23 cellular contexts compared by ENCODE assay signal in genomic region chrX:86711531-86712180, GRCh38.
DNase-seq lines count a peak whose midpoint lies in the region; ATAC-seq and FAIRE-seq lines count a peak whose summit lies in the region.
"Had no signal": no experiment of that assay in that cellular context is flagged by ENCODE, and none has a peak within 500 bp of the region (broad histone marks: within the 10 kb centered on the region; RNA-seq: fewer than 3 reads in every experiment).

No MANE protein-coding gene starts in this region.

- peak; percentile 94 for FAIRE-seq in islet of Langerhans (lab: Jason Lieb, UNC)

- CTCF ChIA-PET in activated CD4-positive, alpha-beta memory T cell treated with anti-CD3 and anti-CD28 coated beads for 36 hours (lab: Charles Lee) = no interaction called here

- POLR2A ChIA-PET in activated CD4-positive, alpha-beta memory T cell treated with anti-CD3 and anti-CD28 coated beads for 36 hours (lab: Charles Lee) = no interaction called here

- 80% methylated on average over 5 of the region's 5 CpGs for WGBS in right cardiac atrium

- H3K4me3 Mint-ChIP-seq in activated CD4-positive, alpha-beta memory T cell treated with anti-CD3 and anti-CD28 coated beads for 36 hours = no peak overlapping the region
- H3K4me3 Mint-ChIP-seq: CD14-positive monocyte; CD8-positive, alpha-beta memory T cell; H9; IgD-negative memory B cell; T-helper 2 cell treated with Interferon-gamma antibody and Interleukin-4, amounts not matched to agents 5 μg/mL and 100 μg/mL, for 36 hours had no signal

- DNase-seq in NCI-H1048 (lab: John Stamatoyannopoulos, UW) (peak; percentile 8), NCI-H1417 treated with DMSO at 0.1 percent for 48 hours (lab: John Stamatoyannopoulos, UW) (peak; percentile 86), NCI-H69 (lab: John Stamatoyannopoulos, UW) (peak; percentile 88), right cardiac atrium (no peak), SHP77 (lab: John Stamatoyannopoulos, UW) (no peak)
- DNase-seq in activated CD4-positive, alpha-beta memory T cell treated with anti-CD3 and anti-CD28 coated beads for 36 hours = no peak
- DNase-seq: ACHN; BE2C; Calu3; CD8-positive, alpha-beta memory T cell; H9; MM.1S; NCI-H1694; NCI-H2227 treated with DMSO at 0.1 percent for 48 hours; NCI-H82; Right ventricle myocardium superior; RPMI8226; T-helper 1 cell had no signal

- H3K27ac Mint-ChIP-seq in activated CD4-positive, alpha-beta memory T cell treated with anti-CD3 and anti-CD28 coated beads for 36 hours = no peak overlapping the region
- H3K27ac Mint-ChIP-seq: CD14-positive monocyte; CD8-positive, alpha-beta memory T cell; H9; IgD-negative memory B cell; T-helper 2 cell treated with Interferon-gamma antibody and Interleukin-4, amounts not matched to agents 5 μg/mL and 100 μg/mL, for 36 hours had no signal

- no peaks in the 10 kb centered on the region for H3K4me1 ChIP-seq in right cardiac atrium (ENCODE audit: control insufficient read depth, insufficient read depth, low read length)
- H3K4me1 ChIP-seq: BE2C had no signal

- intact Hi-C loops in right cardiac atrium (cut with DNase I) = no loop called here
- intact Hi-C loops in activated CD4-positive, alpha-beta memory T cell treated with anti-CD3 and anti-CD28 coated beads for 36 hours (cut with micrococcal nuclease) = no loop called here

- peaks cover 5% of the 10 kb centered on the region for H3K9me3 Mint-ChIP-seq in activated CD4-positive, alpha-beta memory T cell treated with anti-CD3 and anti-CD28 coated beads for 36 hours
- H3K9me3 Mint-ChIP-seq: CD8-positive, alpha-beta memory T cell; T-helper 2 cell treated with Interferon-gamma antibody and Interleukin-4, amounts not matched to agents 5 μg/mL and 100 μg/mL, for 36 hours had no signal

- no peaks in the 10 kb centered on the region for H3K36me3 Mint-ChIP-seq in activated CD4-positive, alpha-beta memory T cell treated with anti-CD3 and anti-CD28 coated beads for 36 hours
- H3K36me3 Mint-ChIP-seq: CD14-positive monocyte; CD8-positive, alpha-beta memory T cell; IgD-negative memory B cell had no signal

- H3K27me3 Mint-ChIP-seq in activated CD4-positive, alpha-beta memory T cell treated with anti-CD3 and anti-CD28 coated beads for 36 hours = no peaks in the 10 kb centered on the region
- H3K27me3 Mint-ChIP-seq: CD8-positive, alpha-beta memory T cell; IgD-negative memory B cell had no signal

- H3K4me3 ChIP-seq in right cardiac atrium (ENCODE audit: low read length) = no peak overlapping the region

- H3K9me3 ChIP-seq in right cardiac atrium (ENCODE audit: control insufficient read depth, low read length) = no peaks in the 10 kb centered on the region
- H3K9me3 ChIP-seq: BE2C had no signal

- no peaks in the 10 kb centered on the region for H3K4me1 Mint-ChIP-seq in activated CD4-positive, alpha-beta memory T cell treated with anti-CD3 and anti-CD28 coated beads for 36 hours (ENCODE audit: low read depth)
- H3K4me1 Mint-ChIP-seq: CD14-positive monocyte; CD8-positive, alpha-beta memory T cell; IgD-negative memory B cell had no signal

- H3K27ac ChIP-seq in right cardiac atrium (ENCODE audit: low read length) = no peak overlapping the region
- H3K27ac ChIP-seq: KMS-11 had no signal

- H3K27me3 ChIP-seq in right cardiac atrium (ENCODE audit: control insufficient read depth, insufficient read depth) = no peaks in the 10 kb centered on the region
- H3K27me3 ChIP-seq: BE2C had no signal

- ATAC-seq in right cardiac atrium = no peak

Comparison
In these comparisons a context has a peak if more than half of its experiments do, and no peak if none do; other contexts are left out.
1. DNase-seq: peak in NCI-H1048 (single experiment), NCI-H1417 treated with DMSO at 0.1 percent for 48 hours (single experiment) and NCI-H69 (single experiment); none in right cardiac atrium (0 of 3), SHP77 (0 of 2) and activated CD4-positive, alpha-beta memory T cell treated with anti-CD3 and anti-CD28 coated beads for 36 hours (single experiment).